In the genomic region with DNA sequence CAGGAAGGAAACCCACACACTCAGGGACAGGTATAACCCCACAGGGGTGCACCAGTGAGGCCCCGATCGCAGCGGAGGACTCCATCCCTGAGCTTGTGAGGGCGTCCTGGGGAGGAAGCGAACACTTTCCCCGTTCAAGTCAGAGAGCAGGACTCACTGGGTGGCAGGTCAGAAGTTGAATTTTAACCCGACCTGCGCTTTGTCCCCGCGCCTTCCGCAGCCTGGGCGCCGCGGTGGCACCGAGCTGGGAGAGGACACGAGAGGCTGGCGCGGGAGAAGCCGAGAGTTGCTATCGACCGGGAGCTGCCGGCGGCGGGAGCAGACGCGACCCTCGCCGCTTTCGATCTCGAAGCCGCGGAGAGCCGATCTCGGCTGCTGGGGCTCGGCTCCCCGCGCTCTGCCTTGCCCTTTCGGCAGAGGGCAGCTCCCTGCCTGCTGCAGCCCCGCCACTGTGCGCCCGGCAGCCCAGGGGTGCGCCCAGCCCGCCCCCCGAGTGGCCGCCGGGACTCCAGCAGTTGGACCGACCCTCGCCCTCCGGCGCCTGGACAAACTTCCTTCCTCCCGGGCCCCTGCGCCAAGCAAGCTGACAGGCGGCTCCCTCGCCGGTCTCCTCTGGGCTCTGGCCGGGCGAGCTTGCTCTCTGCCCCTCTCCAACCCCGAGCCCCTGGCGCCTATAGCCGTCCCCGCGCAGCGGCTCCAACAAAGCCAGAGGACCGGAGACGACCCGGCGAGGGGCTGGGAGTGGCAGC, we compare ENCODE assay signal across 8 cellular contexts. TPM values are rescaled to one million over a fixed set of nuclear protein-coding genes. Genes with fewer than 3 reads are reported as not detected.
A peak's percentile ranks its signal among the peaks of the same experiment; 100 is the strongest.
DNase-seq lines count a peak whose midpoint lies in the region; ATAC-seq and TF ChIP-seq lines count a peak whose summit lies in the region.

No MANE protein-coding gene starts in this region.

- DNase-seq in EH (ENCODE audit: low read depth) (peak; percentile 58), SK-N-SH (peak; percentile 44), fibroblast of villous mesenchyme (ENCODE audit: low read depth) (peak; percentile 42)
- no peak for DNase-seq in natural killer cell treated with Interleukin-12 subunit alpha and Interleukin-12 subunit beta and Interleukin-15 and Interleukin-18, amount 100 ng/mL, for 72 hours (ENCODE audit: low spot score)
- no peak for DNase-seq in effector memory CD4-positive, alpha-beta T cell
- no peak for DNase-seq in stimulated activated naive CD4-positive, alpha-beta T cell (lab: John Stamatoyannopoulos, UW)

- H3K27me3 ChIP-seq in SK-N-SH (ENCODE audit: insufficient read depth) = peaks cover 50% of the 10 kb centered on the region
- H3K27me3 ChIP-seq in effector memory CD4-positive, alpha-beta T cell (replicated peaks; ENCODE audit: control insufficient read depth, insufficient read depth, low read length, poor library complexity, severe bottlenecking) = peaks cover 7% of the 10 kb centered on the region

- no peak for TF ChIP-seq RAD21 in SK-N-SH (IDR thresholded peaks at IDR 0.05; ENCODE audit: low read length)

- no peak overlapping the region for H3K27ac Mint-ChIP-seq in natural killer cell treated with Interleukin-12 subunit alpha and Interleukin-12 subunit beta and Interleukin-15 and Interleukin-18, amount 100 ng/mL, for 72 hours

- peak overlapping the region; percentile 41; the same call in 1 of the 2 replicates for H2AFZ ChIP-seq in SK-N-SH (ENCODE audit: low read depth)

- H3K9me2 ChIP-seq in SK-N-SH = no peaks in the 10 kb centered on the region

- no peak for TF ChIP-seq EP300 in SK-N-SH (IDR thresholded peaks at IDR 0.05; ENCODE audit: borderline replicate concordance in 1 of 2, low read depth in 1 of 2, low read length in 1 of 2)

- H3K4me3 ChIP-seq in SK-N-SH (ENCODE audit: low read depth in 2 of 2, low read length in 1 of 2) = peak overlapping the region; percentile 26 to 52
- peak overlapping the region; percentile 74 for H3K4me3 ChIP-seq in fibroblast of villous mesenchyme (ENCODE audit: low read depth, low read length)
- H3K4me3 ChIP-seq in effector memory CD4-positive, alpha-beta T cell (ENCODE audit: insufficient read depth, low read depth, low read length, poor library complexity, severe bottlenecking) = no peak overlapping the region

- H4K20me1 ChIP-seq in SK-N-SH (ENCODE audit: insufficient read depth) = no peaks in the 10 kb centered on the region

- H3K4me2 ChIP-seq in SK-N-SH = peak overlapping the region; percentile 83

- TF ChIP-seq CTCF in SK-N-SH (IDR thresholded peaks at IDR 0.05) = no peak
- no peak for TF ChIP-seq CTCF in fibroblast of villous mesenchyme (IDR thresholded peaks at IDR 0.05; ENCODE audit: insufficient read depth, low read depth, low read length)

- peaks cover 0 to 12% of the 10 kb centered on the region in 2 donors for H3K27me3 Mint-ChIP-seq in natural killer cell treated with Interleukin-12 subunit alpha and Interleukin-12 subunit beta and Interleukin-15 and Interleukin-18, amount 100 ng/mL, for 72 hours

- H3K36me3 Mint-ChIP-seq in natural killer cell treated with Interleukin-12 subunit alpha and Interleukin-12 subunit beta and Interleukin-15 and Interleukin-18, amount 100 ng/mL, for 72 hours = peaks cover 5% of the 10 kb centered on the region

- ATAC-seq in GM19438 (IDR thresholded peaks at IDR 0.05; ENCODE audit: low read depth, unreplicated experiment) (peak; percentile 60), HG03342 (IDR thresholded peaks at IDR 0.05; ENCODE audit: unreplicated experiment) (peak; percentile 44)
- peak; percentile 20 to 40 for ATAC-seq in natural killer cell treated with Interleukin-12 subunit alpha and Interleukin-12 subunit beta and Interleukin-15 and Interleukin-18, amount 100 ng/mL, for 72 hours

- H3K27ac ChIP-seq in SK-N-SH (ENCODE audit: low read depth in 2 of 2, low read length in 1 of 2) = no peak overlapping the region
- no peak overlapping the region for H3K27ac ChIP-seq in effector memory CD4-positive, alpha-beta T cell (ENCODE audit: insufficient read depth, low read length, poor library complexity, severe bottlenecking)

- H3K4me3 Mint-ChIP-seq in natural killer cell treated with Interleukin-12 subunit alpha and Interleukin-12 subunit beta and Interleukin-15 and Interleukin-18, amount 100 ng/mL, for 72 hours = peak overlapping the region; percentile 12

- no peak overlapping the region for H3K9ac ChIP-seq in SK-N-SH

- WGBS in SK-N-SH (ENCODE audit: low lambda C conversion rate) = 0% methylated on average over 7 of the region's 67 CpGs

- H3K9me3 ChIP-seq in SK-N-SH = no peaks in the 10 kb centered on the region
- no peaks in the 10 kb centered on the region for H3K9me3 ChIP-seq in effector memory CD4-positive, alpha-beta T cell (ENCODE audit: control insufficient read depth, low read length)

- CTCF ChIA-PET in SK-N-SH (lab: Yijun Ruan, JAX) = no interaction called here

- H3F3A ChIP-seq in SK-N-SH (replicated peaks; ENCODE audit: insufficient read depth) = no peaks in the 10 kb centered on the region

- POLR2A ChIA-PET in SK-N-SH (lab: Yijun Ruan, JAX) = no interaction called here

- no peaks in the 10 kb centered on the region; the same call in 1 of the 2 replicates for H3K79me2 ChIP-seq in SK-N-SH (ENCODE audit: insufficient read depth)

- H3K4me1 ChIP-seq in SK-N-SH (ENCODE audit: control insufficient read depth in 1 of 2, insufficient read depth in 2 of 2, low read depth in 1 of 2, low read length in 1 of 2) = no peaks in the 10 kb centered on the region; a peak in 1 of 4 replicates
- no peaks in the 10 kb centered on the region for H3K4me1 ChIP-seq in effector memory CD4-positive, alpha-beta T cell (ENCODE audit: control insufficient read depth, insufficient read depth, low read length, poor library complexity, severe bottlenecking)

- no peaks in the 10 kb centered on the region for H3K36me3 ChIP-seq in SK-N-SH (replicated peaks in 1 of 2; ENCODE audit: control insufficient read depth in 1 of 2, insufficient read depth in 2 of 2, low read length in 1 of 2)
- no peaks in the 10 kb centered on the region for H3K36me3 ChIP-seq in effector memory CD4-positive, alpha-beta T cell (ENCODE audit: control insufficient read depth, insufficient read depth, low read length)

- no peaks in the 10 kb centered on the region for H3K4me1 Mint-ChIP-seq in natural killer cell treated with Interleukin-12 subunit alpha and Interleukin-12 subunit beta and Interleukin-15 and Interleukin-18, amount 100 ng/mL, for 72 hours (ENCODE audit: low read depth in 2 of 2)

- peaks cover 6% of the 10 kb centered on the region for H3K9me3 Mint-ChIP-seq in natural killer cell treated with Interleukin-12 subunit alpha and Interleukin-12 subunit beta and Interleukin-15 and Interleukin-18, amount 100 ng/mL, for 72 hours

TF ChIP-seq in SK-N-SH, 30 proteins besides CTCF, POLR2A, EP300 and RAD21:
- TF ChIP-seq EZH2phosphoT487 (IDR thresholded peaks at IDR 0.05; ENCODE audit: borderline replicate concordance, low read depth) (0 out of 2 replicates have a peak, but pooled peaks have one; percentile 67), TAF1 (IDR thresholded peaks at IDR 0.05; ENCODE audit: borderline replicate concordance, low read depth, low read length) (no peak)

RNA-seq across cellular contexts. Expression of a gene that starts 0.9 kb away (rescaled TPM):
- not detected in 2 replicates for polyA plus RNA-seq in SK-N-SH (2012; rRNA removed)
- polyA plus RNA-seq in SK-N-SH (2012; cell fraction: cytosol; rRNA removed) = not detected in 2 replicates
- not detected in 2 replicates for polyA plus RNA-seq in SK-N-SH (2012; cell fraction: nucleus; rRNA removed)
- total RNA-seq in fibroblast of villous mesenchyme = 6.4 and 10.4 TPM in 2 replicates
- total RNA-seq in natural killer cell treated with Interleukin-12 subunit alpha and Interleukin-12 subunit beta and Interleukin-15 and Interleukin-18, amount 100 ng/mL, for 72 hours = under 1 TPM in 1 of 2 donors, not detected in 1; 0.75 TPM

Comparison
In these comparisons a context has a peak if more than half of its experiments do, and no peak if none do; other contexts are left out.
1. DNase-seq: peak in EH (single experiment), SK-N-SH (single experiment) and fibroblast of villous mesenchyme (single experiment); none in natural killer cell treated with Interleukin-12 subunit alpha and Interleukin-12 subunit beta and Interleukin-15 and Interleukin-18, amount 100 ng/mL, for 72 hours (single experiment), effector memory CD4-positive, alpha-beta T cell (0 of 3) and stimulated activated naive CD4-positive, alpha-beta T cell (0 of 6).
2. Peak in every context shown above with its lines, with median percentiles within 50 percentile points of each other: ATAC-seq.